Comparison of ENCODE assay signal across 37 cellular contexts in the genomic region with DNA sequence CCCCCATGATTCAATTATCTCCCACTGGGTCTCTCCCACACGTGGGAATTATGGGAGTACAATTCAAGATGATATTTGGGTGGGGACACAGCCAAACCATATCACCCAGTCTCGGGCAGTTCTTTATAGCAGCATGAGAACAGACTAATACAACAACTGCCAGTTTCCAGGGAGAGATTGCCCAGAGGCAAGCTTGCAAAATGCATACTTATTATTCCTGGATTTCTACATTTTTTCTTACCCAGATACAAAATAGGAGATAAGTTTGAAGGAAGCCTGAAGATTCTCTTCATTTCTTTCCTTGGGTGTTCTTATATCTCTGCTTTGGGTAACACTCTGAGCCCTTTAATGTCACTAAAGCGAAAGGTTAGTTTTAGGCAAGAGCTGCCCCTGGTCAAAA.
"Had no signal": no experiment of that assay in that cellular context is flagged by ENCODE, and none has a peak within 500 bp of the region (broad histone marks: within the 10 kb centered on the region; RNA-seq: fewer than 3 reads in every experiment).

No MANE protein-coding gene starts in this region.

- DNase-seq: activated effector memory CD4-positive, alpha-beta T cell treated with anti-CD3 and anti-CD28 coated beads, Interleukin-2, amount 50 U/mL, for 16 hours; activated effector memory CD4-positive, alpha-beta T cell treated with Interleukin-2 at 50 U/mL for 16 hours; activated gamma-delta T cell; activated gamma-delta T cell treated with Interleukin-2 at 50 U/mL for 16 hours; activated naive CD4-positive, alpha-beta T cell; activated naive CD4-positive, alpha-beta T cell treated with anti-CD3 and anti-CD28 coated beads for 36 hours; activated naive CD4-positive, alpha-beta T cell treated with anti-CD3 and anti-CD28 coated beads, Interleukin-2, amount 10 ng/mL, durations not matched to agents 7 days and 5 days; activated naive CD4-positive, alpha-beta T cell treated with anti-CD3 and anti-CD28 coated beads, Interleukin-2, amount 50 U/mL, for 16 hours; activated naive CD4-positive, alpha-beta T cell treated with Interleukin-2 at 50 U/mL for 16 hours; activated naive CD8-positive, alpha-beta T cell treated with anti-CD3 and anti-CD28 coated beads for 36 hours; activated naive CD8-positive, alpha-beta T cell treated with anti-CD3 and anti-CD28 coated beads, Interleukin-2, amount 10 ng/mL, durations not matched to agents 7 days and 5 days; activated naive CD8-positive, alpha-beta T cell treated with anti-CD3 and anti-CD28 coated beads, Interleukin-2, amount 50 U/mL, for 24 hours; activated T-cell treated with anti-CD3 and anti-CD28 coated beads for 4 hours; activated T-cell treated with anti-CD3 and anti-CD28 coated beads, Interleukin-2, amount 50 U/mL, for 1 hour; activated T-cell treated with anti-CD3 and anti-CD28 coated beads, Interleukin-2, amount 50 U/mL, for 24 hours; activated T-cell treated with anti-CD3 and anti-CD28 coated beads, Interleukin-2, amount 50 U/mL, for 4 hours; activated T-cell treated with anti-CD3 and anti-CD28 coated beads, Interleukin-2, amount 50 U/mL, for 48 hours; activated T-cell treated with anti-CD3 and anti-CD28 coated beads, Interleukin-2, amount 50 U/mL, for 72 hours; adrenal gland; amniotic stem cell; amygdala; aorta; body of pancreas; caudate nucleus; central memory CD4-positive, alpha-beta T cell; cerebellar nuclear complex had no signal

- H3K9me3 ChIP-seq: adrenal gland, ascending aorta, body of pancreas, breast epithelium had no signal

- H3K27ac ChIP-seq: adrenal gland, ascending aorta, body of pancreas, breast epithelium, cardiac muscle cell had no signal

- H3K27me3 Mint-ChIP-seq: activated naive CD4-positive, alpha-beta T cell treated with anti-CD3 and anti-CD28 coated beads, Interleukin-2, amount 10 ng/mL, durations not matched to agents 7 days and 5 days; activated naive CD4-positive, alpha-beta T cell treated with anti-CD3 and anti-CD28 coated beads, Interleukin-2, amount 50 U/mL, for 24 hours; activated naive CD8-positive, alpha-beta T cell; activated naive CD8-positive, alpha-beta T cell treated with anti-CD3 and anti-CD28 coated beads for 36 hours; activated naive CD8-positive, alpha-beta T cell treated with anti-CD3 and anti-CD28 coated beads, Interleukin-2, amount 10 ng/mL, durations not matched to agents 7 days and 5 days; activated naive CD8-positive, alpha-beta T cell treated with anti-CD3 and anti-CD28 coated beads, Interleukin-2, amount 50 U/mL, for 24 hours; activated T-cell treated with anti-CD3 and anti-CD28 coated beads, Interleukin-2, amount 50 U/mL, for 24 hours; activated T-helper 17 cell treated with anti-CD3 and anti-CD28 coated beads, Interleukin-2, amount 50 U/mL, for 72 hours; brain; central memory CD8-positive, alpha-beta T cell had no signal

- H3K36me3 ChIP-seq: adrenal gland, ascending aorta, breast epithelium, cardiac muscle cell had no signal

- H3K4me1 Mint-ChIP-seq: activated naive CD4-positive, alpha-beta T cell treated with anti-CD3 and anti-CD28 coated beads, Interleukin-2, amount 10 ng/mL, durations not matched to agents 7 days and 5 days; activated naive CD4-positive, alpha-beta T cell treated with anti-CD3 and anti-CD28 coated beads, Interleukin-2, amount 50 U/mL, for 24 hours; activated naive CD8-positive, alpha-beta T cell treated with anti-CD3 and anti-CD28 coated beads for 36 hours; activated naive CD8-positive, alpha-beta T cell treated with anti-CD3 and anti-CD28 coated beads, Interleukin-2, amount 10 ng/mL, durations not matched to agents 7 days and 5 days; activated naive CD8-positive, alpha-beta T cell treated with anti-CD3 and anti-CD28 coated beads, Interleukin-2, amount 50 U/mL, for 24 hours; activated T-helper 17 cell treated with anti-CD3 and anti-CD28 coated beads, Interleukin-2, amount 50 U/mL, for 72 hours; central memory CD8-positive, alpha-beta T cell had no signal

- H3K27me3 ChIP-seq: adrenal gland, ascending aorta, body of pancreas, breast epithelium, cardiac muscle cell had no signal

- H3K4me3 ChIP-seq: adrenal gland, ascending aorta, body of pancreas, breast epithelium, cardiac muscle cell had no signal

- H3K27ac Mint-ChIP-seq: activated naive CD4-positive, alpha-beta T cell treated with anti-CD3 and anti-CD28 coated beads for 36 hours; activated naive CD4-positive, alpha-beta T cell treated with anti-CD3 and anti-CD28 coated beads, Interleukin-2, amount 10 ng/mL, durations not matched to agents 7 days and 5 days; activated naive CD4-positive, alpha-beta T cell treated with anti-CD3 and anti-CD28 coated beads, Interleukin-2, amount 50 U/mL, for 24 hours; activated naive CD4-positive, alpha-beta T cell treated with anti-CD3 and anti-CD28 coated beads, Interleukin-2, amount 50 U/mL, for 72 hours; activated naive CD8-positive, alpha-beta T cell; activated naive CD8-positive, alpha-beta T cell treated with anti-CD3 and anti-CD28 coated beads for 36 hours; activated naive CD8-positive, alpha-beta T cell treated with anti-CD3 and anti-CD28 coated beads, Interleukin-2, amount 10 ng/mL, durations not matched to agents 7 days and 5 days; activated naive CD8-positive, alpha-beta T cell treated with anti-CD3 and anti-CD28 coated beads, Interleukin-2, amount 50 U/mL, for 24 hours; activated T-cell treated with anti-CD3 and anti-CD28 coated beads, Interleukin-2, amount 50 U/mL, for 24 hours; activated T-cell treated with anti-CD3 and anti-CD28 coated beads, Interleukin-2, amount 50 U/mL, for 72 hours; activated T-helper 1 cell treated with anti-CD3 and anti-CD28 coated beads, Interleukin-12 subunit alpha, Interleukin-12 subunit beta, Interleukin-2, Interleukin-4 antibody, amounts not matched to agents 30 ng/mL and 10 ng/mL and 1 ng/mL, durations not matched to agents 14 hours and 24 hours and 36 hours; activated T-helper 17 cell treated with anti-CD3 and anti-CD28 coated beads, Interleukin-2, amount 50 U/mL, for 72 hours; activated T-helper 2 cell treated with anti-CD3 and anti-CD28 coated beads, Interferon-gamma antibody, Interleukin-2, Interleukin-4, amounts not matched to agents 10 μg/mL and 5 μg/mL and 100 μg/mL, durations not matched to agents 14 hours and 24 hours and 36 hours; brain had no signal

- H3K9me3 Mint-ChIP-seq: activated naive CD4-positive, alpha-beta T cell treated with anti-CD3 and anti-CD28 coated beads, Interleukin-2, amount 10 ng/mL, durations not matched to agents 7 days and 5 days; activated naive CD4-positive, alpha-beta T cell treated with anti-CD3 and anti-CD28 coated beads, Interleukin-2, amount 50 U/mL, for 24 hours; activated naive CD8-positive, alpha-beta T cell treated with anti-CD3 and anti-CD28 coated beads, Interleukin-2, amount 10 ng/mL, durations not matched to agents 7 days and 5 days; activated T-helper 2 cell treated with anti-CD3 and anti-CD28 coated beads, Interferon-gamma antibody, Interleukin-2, Interleukin-4, amounts not matched to agents 10 μg/mL and 5 μg/mL and 100 μg/mL, durations not matched to agents 14 hours and 24 hours and 36 hours; brain; central memory CD8-positive, alpha-beta T cell had no signal

- H3K36me3 Mint-ChIP-seq: activated naive CD4-positive, alpha-beta T cell treated with anti-CD3 and anti-CD28 coated beads, Interleukin-2, amount 10 ng/mL, durations not matched to agents 7 days and 5 days; activated naive CD4-positive, alpha-beta T cell treated with anti-CD3 and anti-CD28 coated beads, Interleukin-2, amount 50 U/mL, for 24 hours; activated naive CD4-positive, alpha-beta T cell treated with anti-CD3 and anti-CD28 coated beads, Interleukin-2, amount 50 U/mL, for 72 hours; activated naive CD8-positive, alpha-beta T cell; activated naive CD8-positive, alpha-beta T cell treated with anti-CD3 and anti-CD28 coated beads for 36 hours; activated naive CD8-positive, alpha-beta T cell treated with anti-CD3 and anti-CD28 coated beads, Interleukin-2, amount 10 ng/mL, durations not matched to agents 7 days and 5 days; brain had no signal

- H3K4me1 ChIP-seq: adrenal gland, ascending aorta, body of pancreas, breast epithelium had no signal

- H3K4me3 Mint-ChIP-seq: activated naive CD4-positive, alpha-beta T cell treated with anti-CD3 and anti-CD28 coated beads for 36 hours; activated naive CD4-positive, alpha-beta T cell treated with anti-CD3 and anti-CD28 coated beads, Interleukin-2, amount 10 ng/mL, durations not matched to agents 7 days and 5 days; activated naive CD4-positive, alpha-beta T cell treated with anti-CD3 and anti-CD28 coated beads, Interleukin-2, amount 50 U/mL, for 24 hours; activated naive CD8-positive, alpha-beta T cell; activated naive CD8-positive, alpha-beta T cell treated with anti-CD3 and anti-CD28 coated beads for 36 hours; activated naive CD8-positive, alpha-beta T cell treated with anti-CD3 and anti-CD28 coated beads, Interleukin-2, amount 10 ng/mL, durations not matched to agents 7 days and 5 days; activated naive CD8-positive, alpha-beta T cell treated with anti-CD3 and anti-CD28 coated beads, Interleukin-2, amount 50 U/mL, for 24 hours; activated T-cell treated with anti-CD3 and anti-CD28 coated beads, Interleukin-2, amount 50 U/mL, for 24 hours; activated T-cell treated with anti-CD3 and anti-CD28 coated beads, Interleukin-2, amount 50 U/mL, for 4 hours; activated T-cell treated with anti-CD3 and anti-CD28 coated beads, Interleukin-2, amount 50 U/mL, for 72 hours; activated T-helper 1 cell treated with anti-CD3 and anti-CD28 coated beads, Interleukin-12 subunit alpha, Interleukin-12 subunit beta, Interleukin-2, Interleukin-4 antibody, amounts not matched to agents 30 ng/mL and 10 ng/mL and 1 ng/mL, durations not matched to agents 14 hours and 24 hours and 36 hours; activated T-helper 17 cell treated with anti-CD3 and anti-CD28 coated beads, Interleukin-2, amount 50 U/mL, for 72 hours; brain; central memory CD8-positive, alpha-beta T cell had no signal
